Comparison of ENCODE assay signal across 38 cellular contexts in genomic region chr1:208844158-208844557, GRCh38.
"Had no signal": no experiment of that assay in that cellular context is flagged by ENCODE, and none has a peak within 500 bp of the region (broad histone marks: within the 10 kb centered on the region; RNA-seq: fewer than 3 reads in every experiment).

No MANE protein-coding gene starts in this region.

- H3K4me3 ChIP-seq: adrenal gland, ascending aorta, body of pancreas, breast epithelium, cardiac muscle cell had no signal

- H3K27ac Mint-ChIP-seq: activated naive CD4-positive, alpha-beta T cell treated with anti-CD3 and anti-CD28 coated beads for 36 hours; activated naive CD4-positive, alpha-beta T cell treated with anti-CD3 and anti-CD28 coated beads, Interleukin-2, amount 50 U/mL, for 24 hours; activated naive CD4-positive, alpha-beta T cell treated with anti-CD3 and anti-CD28 coated beads, Interleukin-2, amount 50 U/mL, for 72 hours; activated naive CD8-positive, alpha-beta T cell; activated naive CD8-positive, alpha-beta T cell treated with anti-CD3 and anti-CD28 coated beads for 36 hours; activated naive CD8-positive, alpha-beta T cell treated with anti-CD3 and anti-CD28 coated beads, Interleukin-2, amount 10 ng/mL, durations not matched to agents 7 days and 5 days; activated naive CD8-positive, alpha-beta T cell treated with anti-CD3 and anti-CD28 coated beads, Interleukin-2, amount 50 U/mL, for 24 hours; activated T-cell treated with anti-CD3 and anti-CD28 coated beads, Interleukin-2, amount 50 U/mL, for 24 hours; activated T-cell treated with anti-CD3 and anti-CD28 coated beads, Interleukin-2, amount 50 U/mL, for 72 hours; activated T-helper 1 cell treated with anti-CD3 and anti-CD28 coated beads, Interleukin-12 subunit alpha, Interleukin-12 subunit beta, Interleukin-2, Interleukin-4 antibody, amounts not matched to agents 30 ng/mL and 10 ng/mL and 1 ng/mL, durations not matched to agents 14 hours and 24 hours and 36 hours; activated T-helper 17 cell treated with anti-CD3 and anti-CD28 coated beads, Interleukin-2, amount 50 U/mL, for 72 hours; activated T-helper 2 cell treated with anti-CD3 and anti-CD28 coated beads, Interferon-gamma antibody, Interleukin-2, Interleukin-4, amounts not matched to agents 10 μg/mL and 5 μg/mL and 100 μg/mL, durations not matched to agents 14 hours and 24 hours and 36 hours; brain had no signal

- H3K9me3 ChIP-seq: adrenal gland, ascending aorta, body of pancreas, breast epithelium had no signal

- H3K4me1 ChIP-seq: adrenal gland, ascending aorta, body of pancreas, breast epithelium had no signal

- ATAC-seq: activated naive CD4-positive, alpha-beta T cell treated with anti-CD3 and anti-CD28 coated beads, Interleukin-2, amount 50 U/mL, for 72 hours; activated naive CD8-positive, alpha-beta T cell treated with anti-CD3 and anti-CD28 coated beads, Interleukin-2, amount 50 U/mL, for 24 hours; activated T-cell treated with anti-CD3 and anti-CD28 coated beads, Interleukin-2, amount 50 U/mL, for 4 hours; activated T-cell treated with anti-CD3 and anti-CD28 coated beads, Interleukin-2, amount 50 U/mL, for 72 hours; activated T-helper 17 cell treated with anti-CD3 and anti-CD28 coated beads, Interleukin-2, amount 50 U/mL, for 72 hours; body of pancreas had no signal

- H3K27me3 ChIP-seq: adrenal gland, ascending aorta, body of pancreas, brain microvascular endothelial cell, breast epithelium had no signal

- DNase-seq: activated effector memory CD4-positive, alpha-beta T cell treated with anti-CD3 and anti-CD28 coated beads, Interleukin-2, amount 50 U/mL, for 16 hours; activated effector memory CD4-positive, alpha-beta T cell treated with Interleukin-2 at 50 U/mL for 16 hours; activated gamma-delta T cell; activated gamma-delta T cell treated with Interleukin-2 at 50 U/mL for 16 hours; activated naive CD4-positive, alpha-beta T cell; activated naive CD4-positive, alpha-beta T cell treated with anti-CD3 and anti-CD28 coated beads for 36 hours; activated naive CD4-positive, alpha-beta T cell treated with anti-CD3 and anti-CD28 coated beads, Interleukin-2, amount 50 U/mL, for 16 hours; activated naive CD4-positive, alpha-beta T cell treated with Interleukin-2 at 50 U/mL for 16 hours; activated naive CD8-positive, alpha-beta T cell treated with anti-CD3 and anti-CD28 coated beads for 36 hours; activated naive CD8-positive, alpha-beta T cell treated with anti-CD3 and anti-CD28 coated beads, Interleukin-2, amount 10 ng/mL, durations not matched to agents 7 days and 5 days; activated naive CD8-positive, alpha-beta T cell treated with anti-CD3 and anti-CD28 coated beads, Interleukin-2, amount 50 U/mL, for 24 hours; activated T-cell treated with anti-CD3 and anti-CD28 coated beads for 4 hours; activated T-cell treated with anti-CD3 and anti-CD28 coated beads, Interleukin-2, amount 50 U/mL, for 1 hour; activated T-cell treated with anti-CD3 and anti-CD28 coated beads, Interleukin-2, amount 50 U/mL, for 24 hours; activated T-cell treated with anti-CD3 and anti-CD28 coated beads, Interleukin-2, amount 50 U/mL, for 4 hours; activated T-cell treated with anti-CD3 and anti-CD28 coated beads, Interleukin-2, amount 50 U/mL, for 48 hours; activated T-cell treated with anti-CD3 and anti-CD28 coated beads, Interleukin-2, amount 50 U/mL, for 72 hours; adrenal gland; amniotic stem cell; amygdala; anterior cingulate cortex; aorta; body of pancreas; brain microvascular endothelial cell; caudate nucleus; central memory CD4-positive, alpha-beta T cell; cerebellar nuclear complex had no signal

- H3K27me3 Mint-ChIP-seq: activated naive CD4-positive, alpha-beta T cell treated with anti-CD3 and anti-CD28 coated beads, Interleukin-2, amount 50 U/mL, for 24 hours; activated naive CD8-positive, alpha-beta T cell treated with anti-CD3 and anti-CD28 coated beads, Interleukin-2, amount 10 ng/mL, durations not matched to agents 7 days and 5 days; activated naive CD8-positive, alpha-beta T cell treated with anti-CD3 and anti-CD28 coated beads, Interleukin-2, amount 50 U/mL, for 24 hours; activated T-cell treated with anti-CD3 and anti-CD28 coated beads, Interleukin-2, amount 50 U/mL, for 24 hours; brain; central memory CD8-positive, alpha-beta T cell had no signal

- H3K36me3 Mint-ChIP-seq: activated naive CD4-positive, alpha-beta T cell treated with anti-CD3 and anti-CD28 coated beads, Interleukin-2, amount 50 U/mL, for 24 hours; activated naive CD4-positive, alpha-beta T cell treated with anti-CD3 and anti-CD28 coated beads, Interleukin-2, amount 50 U/mL, for 72 hours; activated naive CD8-positive, alpha-beta T cell; activated naive CD8-positive, alpha-beta T cell treated with anti-CD3 and anti-CD28 coated beads for 36 hours; activated naive CD8-positive, alpha-beta T cell treated with anti-CD3 and anti-CD28 coated beads, Interleukin-2, amount 10 ng/mL, durations not matched to agents 7 days and 5 days; brain had no signal

- H3K4me1 Mint-ChIP-seq: activated naive CD4-positive, alpha-beta T cell treated with anti-CD3 and anti-CD28 coated beads, Interleukin-2, amount 50 U/mL, for 24 hours; activated naive CD8-positive, alpha-beta T cell treated with anti-CD3 and anti-CD28 coated beads for 36 hours; activated naive CD8-positive, alpha-beta T cell treated with anti-CD3 and anti-CD28 coated beads, Interleukin-2, amount 10 ng/mL, durations not matched to agents 7 days and 5 days; activated naive CD8-positive, alpha-beta T cell treated with anti-CD3 and anti-CD28 coated beads, Interleukin-2, amount 50 U/mL, for 24 hours; activated T-helper 17 cell treated with anti-CD3 and anti-CD28 coated beads, Interleukin-2, amount 50 U/mL, for 72 hours; central memory CD8-positive, alpha-beta T cell had no signal

- H3K4me3 Mint-ChIP-seq: activated naive CD4-positive, alpha-beta T cell treated with anti-CD3 and anti-CD28 coated beads for 36 hours; activated naive CD4-positive, alpha-beta T cell treated with anti-CD3 and anti-CD28 coated beads, Interleukin-2, amount 50 U/mL, for 24 hours; activated naive CD8-positive, alpha-beta T cell; activated naive CD8-positive, alpha-beta T cell treated with anti-CD3 and anti-CD28 coated beads for 36 hours; activated naive CD8-positive, alpha-beta T cell treated with anti-CD3 and anti-CD28 coated beads, Interleukin-2, amount 10 ng/mL, durations not matched to agents 7 days and 5 days; activated naive CD8-positive, alpha-beta T cell treated with anti-CD3 and anti-CD28 coated beads, Interleukin-2, amount 50 U/mL, for 24 hours; activated T-cell treated with anti-CD3 and anti-CD28 coated beads, Interleukin-2, amount 50 U/mL, for 24 hours; activated T-cell treated with anti-CD3 and anti-CD28 coated beads, Interleukin-2, amount 50 U/mL, for 4 hours; activated T-cell treated with anti-CD3 and anti-CD28 coated beads, Interleukin-2, amount 50 U/mL, for 72 hours; activated T-helper 1 cell treated with anti-CD3 and anti-CD28 coated beads, Interleukin-12 subunit alpha, Interleukin-12 subunit beta, Interleukin-2, Interleukin-4 antibody, amounts not matched to agents 30 ng/mL and 10 ng/mL and 1 ng/mL, durations not matched to agents 14 hours and 24 hours and 36 hours; activated T-helper 17 cell treated with anti-CD3 and anti-CD28 coated beads, Interleukin-2, amount 50 U/mL, for 72 hours; brain; central memory CD8-positive, alpha-beta T cell had no signal

- H3K36me3 ChIP-seq: adrenal gland, ascending aorta, brain microvascular endothelial cell, breast epithelium, cardiac muscle cell had no signal

- H3K9me3 Mint-ChIP-seq: activated naive CD4-positive, alpha-beta T cell treated with anti-CD3 and anti-CD28 coated beads for 36 hours; activated naive CD4-positive, alpha-beta T cell treated with anti-CD3 and anti-CD28 coated beads, Interleukin-2, amount 50 U/mL, for 24 hours; activated naive CD8-positive, alpha-beta T cell treated with anti-CD3 and anti-CD28 coated beads for 36 hours; activated naive CD8-positive, alpha-beta T cell treated with anti-CD3 and anti-CD28 coated beads, Interleukin-2, amount 10 ng/mL, durations not matched to agents 7 days and 5 days; activated naive CD8-positive, alpha-beta T cell treated with anti-CD3 and anti-CD28 coated beads, Interleukin-2, amount 50 U/mL, for 24 hours; activated T-cell treated with anti-CD3 and anti-CD28 coated beads, Interleukin-2, amount 50 U/mL, for 24 hours; activated T-helper 1 cell treated with anti-CD3 and anti-CD28 coated beads, Interleukin-12 subunit alpha, Interleukin-12 subunit beta, Interleukin-2, Interleukin-4 antibody, amounts not matched to agents 30 ng/mL and 10 ng/mL and 1 ng/mL, durations not matched to agents 14 hours and 24 hours and 36 hours; activated T-helper 17 cell treated with anti-CD3 and anti-CD28 coated beads, Interleukin-2, amount 50 U/mL, for 72 hours; activated T-helper 2 cell treated with anti-CD3 and anti-CD28 coated beads, Interferon-gamma antibody, Interleukin-2, Interleukin-4, amounts not matched to agents 10 μg/mL and 5 μg/mL and 100 μg/mL, durations not matched to agents 14 hours and 24 hours and 36 hours; central memory CD8-positive, alpha-beta T cell had no signal

- H3K27ac ChIP-seq: adrenal gland, ascending aorta, body of pancreas, brain microvascular endothelial cell, breast epithelium, cardiac muscle cell had no signal
